12 cellular contexts compared by ENCODE assay signal in genomic region chr13:75647126-75647784, GRCh38. TPM values are rescaled to one million over a fixed set of nuclear protein-coding genes. Genes with fewer than 3 reads are reported as not detected.
DNase-seq lines count a peak whose midpoint lies in the region; ATAC-seq, FAIRE-seq and TF ChIP-seq lines count a peak whose summit lies in the region.
"Had no signal": no experiment of that assay in that cellular context is flagged by ENCODE, and none has a peak within 500 bp of the region (broad histone marks: within the 10 kb centered on the region; RNA-seq: fewer than 3 reads in every experiment).

No MANE protein-coding gene starts in this region.

- H3K4me3 ChIP-seq in esophagus squamous epithelium (no peak overlapping the region), foreskin fibroblast (ENCODE audit: low read depth in 1 of 2, low read length in 2 of 2) (no peak overlapping the region), mesendoderm (ENCODE audit: low read length) (no peak overlapping the region)

- no peak overlapping the region for H2BK15ac ChIP-seq in mesendoderm (replicated peaks; ENCODE audit: low read depth)

- no peak overlapping the region for H3K4ac ChIP-seq in mesendoderm (ENCODE audit: low read depth, low read length)

- H2BK120ac ChIP-seq in mesendoderm (ENCODE audit: low read depth, low read length) = no peak overlapping the region

- peak; percentile 77 for FAIRE-seq in GM18507 (lab: Jason Lieb, UNC)
- FAIRE-seq: colon had no signal

- no peak for TF ChIP-seq POLR2A in esophagus squamous epithelium (IDR thresholded peaks at IDR 0.05)

- H2AK5ac ChIP-seq in mesendoderm (ENCODE audit: low read length) = no peak overlapping the region

- no peak overlapping the region for H4K5ac ChIP-seq in mesendoderm (ENCODE audit: low read length)

- no peaks in the 10 kb centered on the region for H3K27me3 ChIP-seq in esophagus squamous epithelium
- no peaks in the 10 kb centered on the region for H3K27me3 ChIP-seq in mesendoderm (ENCODE audit: insufficient read depth, low read length, poor library complexity)

- DNase-seq in GM18507 (ENCODE audit: extremely low spot score, insufficient read length, low read depth) (no peak), fibroblast of gingiva (ENCODE audit: low read depth) (peak; percentile 36), esophagus squamous epithelium (lab: John Stamatoyannopoulos, UW) (no peak), A172 (ENCODE audit: low spot score) (no peak), foreskin fibroblast (no peak), mesendoderm (no peak)
- DNase-seq: COR-L47, NCI-H1417, nucleus accumbens had no signal

- no peaks in the 10 kb centered on the region for H3K79me1 ChIP-seq in mesendoderm (ENCODE audit: low read length)

- no peak overlapping the region for H2BK5ac ChIP-seq in mesendoderm (ENCODE audit: low read length)

- H3K36me3 ChIP-seq in esophagus squamous epithelium = no peaks in the 10 kb centered on the region
- H3K36me3 ChIP-seq in mesendoderm (ENCODE audit: control insufficient read depth, insufficient read depth, low read length) = no peaks in the 10 kb centered on the region

- WGBS in esophagus squamous epithelium, 2 donors = 37 to 44% methylated on average over 1 of the region's 1 CpG
- no CpG with 5 or more reads among the region's 1 CpG for WGBS in mesendoderm (ENCODE audit: extremely low coverage, insufficient coverage, low lambda C conversion rate)

- no peak overlapping the region for H3K23ac ChIP-seq in mesendoderm (ENCODE audit: low read length)

- TF ChIP-seq CTCF in esophagus squamous epithelium (IDR thresholded peaks at IDR 0.05) = no peak
- no peak for TF ChIP-seq CTCF in foreskin fibroblast (IDR thresholded peaks at IDR 0.05; ENCODE audit: low read depth, low read length)

- H3K79me2 ChIP-seq in mesendoderm (ENCODE audit: control insufficient read depth, insufficient read depth, low read length) = no peaks in the 10 kb centered on the region

- H3K4me2 ChIP-seq in mesendoderm (ENCODE audit: low read length) = no peak overlapping the region

- H3K4me1 ChIP-seq in esophagus squamous epithelium (peaks cover 0 to 25% (median 0%) of the 10 kb centered on the region in 3 donors), mesendoderm (ENCODE audit: control insufficient read depth, low read depth, low read length) (no peaks in the 10 kb centered on the region)

- no peak overlapping the region for H4K8ac ChIP-seq in mesendoderm (ENCODE audit: low read depth, low read length)

- no peak overlapping the region for H3K56ac ChIP-seq in mesendoderm (ENCODE audit: low read length)

- H3K27ac ChIP-seq in esophagus squamous epithelium = no peak overlapping the region
- no peak overlapping the region for H3K27ac ChIP-seq in mesendoderm (ENCODE audit: low read depth, low read length)

- intact Hi-C loops in esophagus squamous epithelium (cut with DNase I) = no loop called here

- no peak overlapping the region for H3K9ac ChIP-seq in mesendoderm (ENCODE audit: low read length)

- peak; percentile 82 for ATAC-seq in GM21447 (IDR thresholded peaks at IDR 0.05; ENCODE audit: unreplicated experiment)
- peak; percentile 85 for ATAC-seq in HG03108 (IDR thresholded peaks at IDR 0.05; ENCODE audit: unreplicated experiment)

- H3K18ac ChIP-seq in mesendoderm (ENCODE audit: low read length) = no peak overlapping the region

- H3K9me3 ChIP-seq in esophagus squamous epithelium = no peaks in the 10 kb centered on the region

RNA-seq across cellular contexts. Expression of gene LMO7, which starts 11.1 kb away (rescaled TPM):
- total RNA-seq in esophagus squamous epithelium = 100 to 1,000 TPM in 3 of 4 donors, 10 to 100 TPM in 1; 87.0 to 293 (median 187) TPM
- 155 and 215 TPM in 2 replicates for total RNA-seq in A172 (2014; rRNA removed; shearing (Covaris generic))
- polyA plus RNA-seq in mesendoderm (2013, experiment 1 of 2) = 18.4 TPM
- polyA plus RNA-seq in mesendoderm (2013, experiment 2 of 2) = 19.0 TPM
